Comparison of ENCODE assay signal across 1 cellular context in the genomic region with DNA sequence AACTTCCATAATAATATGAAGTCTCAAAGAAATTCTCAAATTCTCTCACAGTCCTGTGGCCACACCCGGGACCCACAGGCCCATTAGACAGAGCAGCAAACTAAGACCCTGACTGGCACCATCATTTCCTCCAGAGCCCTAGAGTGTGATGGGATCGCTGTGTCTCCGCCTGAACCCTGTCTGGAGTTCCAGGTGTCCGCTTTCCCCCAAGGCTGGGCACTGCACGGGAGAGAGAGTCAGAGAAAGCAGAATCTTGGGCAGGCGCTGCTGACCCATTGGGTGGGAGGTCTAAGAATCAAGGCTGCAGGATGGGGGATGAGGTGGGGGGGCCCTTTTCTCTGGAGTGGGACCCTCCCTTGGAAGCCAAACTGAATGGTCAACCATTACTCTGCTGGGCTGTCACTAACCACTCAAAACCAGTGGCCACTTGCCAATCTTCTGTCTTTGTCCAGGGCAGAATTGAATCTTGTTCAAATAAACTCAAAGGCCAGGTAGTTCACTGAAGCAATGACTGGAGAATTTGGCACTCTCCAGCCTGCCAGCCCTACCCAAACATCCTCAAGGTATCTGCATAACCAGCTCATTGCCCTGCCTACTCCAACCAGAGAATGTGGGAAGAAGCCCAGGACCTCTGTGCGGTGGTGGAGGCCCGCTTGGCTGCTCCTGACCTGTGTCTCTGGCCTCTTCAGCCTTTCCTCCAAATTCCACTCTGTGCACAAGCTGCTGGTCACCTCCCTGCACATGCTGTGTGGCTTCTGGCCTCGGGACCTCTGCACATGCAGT.
TF ChIP-seq lines count a peak whose summit lies in the region.

No MANE protein-coding gene starts in this region.

TF ChIP-seq in GM12891, 5 proteins besides CTCF, POLR2A, EP300 and RAD21 (continued from another document):
- TF ChIP-seq SPI1 (IDR thresholded peaks at IDR 0.05; ENCODE audit: low read depth, low read length), result no peak
- no peak for TF ChIP-seq PAX5 (IDR thresholded peaks at IDR 0.05; ENCODE audit: insufficient read depth, low read length, severe bottlenecking)
